Comparison of ENCODE assay signal across 8 cellular contexts in genomic region chr3:67653425-67654098, GRCh38. TPM values are rescaled to one million over a fixed set of nuclear protein-coding genes. Genes with fewer than 3 reads are reported as not detected.
DNase-seq lines count a peak whose midpoint lies in the region; ATAC-seq and TF ChIP-seq lines count a peak whose summit lies in the region.

No MANE protein-coding gene starts in this region.

- TF ChIP-seq CTCF in coronary artery (IDR thresholded peaks at IDR 0.05): no peak

- H3K27ac Mint-ChIP-seq in activated CD4-positive, alpha-beta T cell treated with anti-CD3 and anti-CD28 coated beads for 36 hours: peak overlapping the region; percentile 77

- peaks cover 33% of the 10 kb centered on the region for H3K4me1 ChIP-seq in mucosa of stomach (ENCODE audit: control insufficient read depth, insufficient read depth, low read length)

- H3K27me3 ChIP-seq in mucosa of stomach (ENCODE audit: control insufficient read depth, insufficient read depth, low read length): no peaks in the 10 kb centered on the region

- peaks cover 63% of the 10 kb centered on the region for H3K4me1 Mint-ChIP-seq in activated CD4-positive, alpha-beta T cell treated with anti-CD3 and anti-CD28 coated beads for 36 hours

- peak overlapping the region; percentile 92 for H3K9ac ChIP-seq in mucosa of stomach (ENCODE audit: low read length)

- peaks cover 5% of the 10 kb centered on the region for H3K9me3 Mint-ChIP-seq in activated CD4-positive, alpha-beta T cell treated with anti-CD3 and anti-CD28 coated beads for 36 hours (ENCODE audit: low read depth)

- POLR2A ChIA-PET in activated CD4-positive, alpha-beta T cell treated with anti-CD3 and anti-CD28 coated beads for 36 hours (lab: Charles Lee): no interaction called here

- DNase-seq in activated CD4-positive, alpha-beta T cell treated with anti-CD3 and anti-CD28 coated beads for 36 hours: no peak
- no peak for DNase-seq in activated CD4-positive, alpha-beta T cell treated with anti-CD3 and anti-CD28 coated beads, Interleukin-2, amount 50 U/mL, for 1 hour
- peak; percentile 1 for DNase-seq in NCI-H748 treated with DMSO at 0.1 percent for 48 hours (lab: John Stamatoyannopoulos, UW)
- no peak for DNase-seq in coronary artery (ENCODE audit: low spot score)
- no peak for DNase-seq in cortex of kidney (lab: John Stamatoyannopoulos, UW)
- no peak for DNase-seq in NCI-H774 (lab: John Stamatoyannopoulos, UW)

- intact Hi-C loops in activated CD4-positive, alpha-beta T cell treated with anti-CD3 and anti-CD28 coated beads for 36 hours (cut with DNase I, micrococcal nuclease): loop anchor here (1.0 to 10.0 kb wide), 8 partner anchors 19 to 1431 kb away; partner anchors contain the start of genes ARL6IP5 (in 2 of the 2), KBTBD8 (in 1 of the 2), SLC25A26 (in 1 of the 2) and UBA3 (in 1 of the 2)

- CTCF ChIA-PET in activated CD4-positive, alpha-beta T cell treated with anti-CD3 and anti-CD28 coated beads for 36 hours (lab: Charles Lee): no interaction called here

- H3K9me3 ChIP-seq in mucosa of stomach (ENCODE audit: control insufficient read depth, low read length): no peaks in the 10 kb centered on the region

- peak overlapping the region; percentile 92 for H3K4me3 ChIP-seq in coronary artery
- peak overlapping the region; percentile 90 for H3K4me3 ChIP-seq in mucosa of stomach (ENCODE audit: low read length)

- peaks cover 16% of the 10 kb centered on the region for H3K36me3 Mint-ChIP-seq in activated CD4-positive, alpha-beta T cell treated with anti-CD3 and anti-CD28 coated beads for 36 hours (ENCODE audit: low read depth)

- H3K36me3 ChIP-seq in mucosa of stomach (ENCODE audit: control insufficient read depth, insufficient read depth, low read length): no peaks in the 10 kb centered on the region

- peak overlapping the region; percentile 74 for H3K4me3 Mint-ChIP-seq in activated CD4-positive, alpha-beta T cell treated with anti-CD3 and anti-CD28 coated beads for 36 hours

- no peaks in the 10 kb centered on the region for H3K27me3 Mint-ChIP-seq in activated CD4-positive, alpha-beta T cell treated with anti-CD3 and anti-CD28 coated beads for 36 hours

- peak overlapping the region; percentile 93 to 96 for H3K27ac ChIP-seq in coronary artery

- ATAC-seq in activated CD4-positive, alpha-beta T cell treated with anti-CD3 and anti-CD28 coated beads for 36 hours: no peak
- ATAC-seq in HG02623 (IDR thresholded peaks at IDR 0.05; ENCODE audit: unreplicated experiment): peak; percentile 21

RNA-seq across cellular contexts. Expression of gene SUCLG2, which starts 0.8 kb away (rescaled TPM):
- total RNA-seq in activated CD4-positive, alpha-beta T cell treated with anti-CD3 and anti-CD28 coated beads for 36 hours: 10 to 100 TPM; 58.2 to 61.1 TPM
